In the genomic region with DNA sequence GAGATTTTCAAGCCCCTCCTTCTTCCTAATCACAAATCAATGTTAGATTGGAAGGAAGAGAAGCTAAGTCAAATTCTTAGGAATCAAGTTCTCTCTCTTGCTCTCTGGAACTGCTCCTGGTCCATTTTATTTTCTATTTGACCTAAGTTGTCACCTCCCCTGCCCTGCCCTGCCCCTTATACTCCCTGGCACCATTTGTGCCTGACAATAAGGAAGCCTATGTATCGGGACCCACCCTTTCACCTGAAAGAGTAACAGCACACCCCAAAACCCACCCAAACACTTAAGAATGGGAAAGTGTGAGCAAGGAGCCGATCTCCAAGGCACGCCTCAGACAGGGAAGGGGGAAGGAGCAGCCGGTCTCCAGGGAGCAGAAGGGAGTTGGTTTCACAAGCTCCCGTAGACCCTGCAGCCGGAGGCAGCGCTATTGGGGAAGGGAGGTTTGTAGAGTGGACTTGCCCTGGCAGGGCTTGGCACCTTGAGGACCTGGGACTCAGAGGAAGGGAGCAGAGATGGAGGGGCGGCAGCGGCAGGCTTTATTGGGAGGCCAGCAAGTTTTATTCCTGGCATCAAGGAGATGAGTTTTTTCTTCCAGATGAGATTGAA, we compare ENCODE assay signal across 13 cellular contexts. TPM values are rescaled to one million over a fixed set of nuclear protein-coding genes. Genes with fewer than 3 reads are reported as not detected.
A peak's percentile ranks its signal among the peaks of the same experiment; 100 is the strongest.
DNase-seq lines count a peak whose midpoint lies in the region; ATAC-seq, FAIRE-seq and TF ChIP-seq lines count a peak whose summit lies in the region.
"Had no signal": no experiment of that assay in that cellular context is flagged by ENCODE, and none has a peak within 500 bp of the region (broad histone marks: within the 10 kb centered on the region; RNA-seq: fewer than 3 reads in every experiment).

No MANE protein-coding gene starts in this region.

- H3K36me3 Mint-ChIP-seq in neural crest cell (ENCODE audit: low read depth): no peaks in the 10 kb centered on the region
- H3K36me3 Mint-ChIP-seq: activated naive CD8-positive, alpha-beta T cell; naive B cell; stimulated activated effector memory CD8-positive, alpha-beta T cell treated with anti-CD3 and anti-CD28 coated beads, Interleukin-12 subunit alpha, Interleukin-12 subunit beta, amount 100 ng/mL, for 72 hours had no signal

- no peak for TF ChIP-seq CTCF in RWPE2 (IDR thresholded peaks at IDR 0.05; ENCODE audit: poor library complexity, severe bottlenecking)
- TF ChIP-seq CTCF in foreskin fibroblast (IDR thresholded peaks at IDR 0.05; ENCODE audit: low read depth, low read length): no peak
- no peak for TF ChIP-seq CTCF in neural crest cell (conservative IDR thresholded peaks at IDR 0.05)

- no peaks in the 10 kb centered on the region for H3K27me3 ChIP-seq in RWPE2 (ENCODE audit: insufficient read depth, poor library complexity, severe bottlenecking)

- ATAC-seq in RWPE2 (ENCODE audit: low read depth) (peak; percentile 43; the same call in 2 of the 3 replicates), HG02885 (IDR thresholded peaks at IDR 0.05; ENCODE audit: poor library complexity, unreplicated experiment) (no peak)
- ATAC-seq: K562; stimulated activated effector memory CD8-positive, alpha-beta T cell treated with anti-CD3 and anti-CD28 coated beads, Interleukin-12 subunit alpha, Interleukin-12 subunit beta, amount 100 ng/mL, for 72 hours had no signal

- no peak overlapping the region for H3K4me3 Mint-ChIP-seq in neural crest cell
- H3K4me3 Mint-ChIP-seq: activated naive CD8-positive, alpha-beta T cell; naive B cell; stimulated activated effector memory CD8-positive, alpha-beta T cell treated with anti-CD3 and anti-CD28 coated beads, Interleukin-12 subunit alpha, Interleukin-12 subunit beta, amount 100 ng/mL, for 72 hours; T-helper 2 cell treated with Interferon-gamma antibody and Interleukin-4, amounts not matched to agents 5 μg/mL and 100 μg/mL, for 36 hours had no signal

- DNase-seq in RWPE2 (ENCODE audit: low spot score): no peak
- DNase-seq in foreskin fibroblast: no peak
- no peak for DNase-seq in neural crest cell (ENCODE audit: low read depth, low spot score)
- DNase-seq in urothelium cell line (ENCODE audit: low spot score): no peak
- no peak for DNase-seq in T-helper 2 cell
- DNase-seq in activated CD4-positive, alpha-beta T cell treated with anti-CD3 and anti-CD28 coated beads for 48 hours: no peak
- DNase-seq: naive B cell, NCI-H2081 had no signal

- H3K27ac Mint-ChIP-seq in neural crest cell (ENCODE audit: unreplicated experiment): peak overlapping the region; percentile 53
- H3K27ac Mint-ChIP-seq: activated naive CD8-positive, alpha-beta T cell; stimulated activated effector memory CD8-positive, alpha-beta T cell treated with anti-CD3 and anti-CD28 coated beads, Interleukin-12 subunit alpha, Interleukin-12 subunit beta, amount 100 ng/mL, for 72 hours; T-helper 2 cell treated with Interferon-gamma antibody and Interleukin-4, amounts not matched to agents 5 μg/mL and 100 μg/mL, for 36 hours had no signal

- no peaks in the 10 kb centered on the region for H3K9me3 Mint-ChIP-seq in neural crest cell
- H3K9me3 Mint-ChIP-seq: stimulated activated effector memory CD8-positive, alpha-beta T cell treated with anti-CD3 and anti-CD28 coated beads, Interleukin-12 subunit alpha, Interleukin-12 subunit beta, amount 100 ng/mL, for 72 hours; T-helper 2 cell treated with Interferon-gamma antibody and Interleukin-4, amounts not matched to agents 5 μg/mL and 100 μg/mL, for 36 hours had no signal

- no peaks in the 10 kb centered on the region for H3K9me3 ChIP-seq in RWPE2 (ENCODE audit: severe bottlenecking)

- H3K36me3 ChIP-seq in RWPE2 (ENCODE audit: low read depth): no peaks in the 10 kb centered on the region

- no peak overlapping the region for H3K4me3 ChIP-seq in RWPE2 (ENCODE audit: severe bottlenecking)
- peak overlapping the region; percentile 29 to 34 for H3K4me3 ChIP-seq in foreskin fibroblast (ENCODE audit: low read depth in 1 of 2, low read length in 2 of 2)
- H3K4me3 ChIP-seq: K562 had no signal

- FAIRE-seq in urothelium cell line (lab: Jason Lieb, UNC): peak; percentile 72
- FAIRE-seq: K562 had no signal

- no peaks in the 10 kb centered on the region for H3K4me1 ChIP-seq in RWPE2 (ENCODE audit: insufficient read depth, poor library complexity, severe bottlenecking)

- no peaks in the 10 kb centered on the region for H3K27me3 Mint-ChIP-seq in neural crest cell (ENCODE audit: low read depth)

- no peak overlapping the region for H3K27ac ChIP-seq in RWPE2 (ENCODE audit: poor library complexity, severe bottlenecking)

- H3K4me1 Mint-ChIP-seq in neural crest cell: peaks cover 45% of the 10 kb centered on the region
- H3K4me1 Mint-ChIP-seq: naive B cell; stimulated activated effector memory CD8-positive, alpha-beta T cell treated with anti-CD3 and anti-CD28 coated beads, Interleukin-12 subunit alpha, Interleukin-12 subunit beta, amount 100 ng/mL, for 72 hours had no signal

RNA-seq across cellular contexts. Expression of gene LRRC74A, which starts 1.6 kb away (rescaled TPM):
- not detected in 2 replicates for total RNA-seq in neural crest cell
- total RNA-seq: K562 had no signal

RNA-seq across cellular contexts. Expression of gene ANGEL1, which starts 15.1 kb away (rescaled TPM):
- 37.2 and 38.8 TPM in 2 replicates for total RNA-seq in neural crest cell
